ENCODE assay signal across 9 cellular contexts in genomic region chr13:33745370-33746324, GRCh38.
DNase-seq lines count a peak whose midpoint lies in the region; ATAC-seq, FAIRE-seq and TF ChIP-seq lines count a peak whose summit lies in the region.
"Had no signal": no experiment of that assay in that cellular context is flagged by ENCODE, and none has a peak within 500 bp of the region (broad histone marks: within the 10 kb centered on the region; RNA-seq: fewer than 3 reads in every experiment).

No MANE protein-coding gene starts in this region.

- H3K4me1 ChIP-seq in keratinocyte (ENCODE audit: control insufficient read depth, extremely low read depth, insufficient read depth, low read length): peaks cover 5% of the 10 kb centered on the region

- FAIRE-seq in keratinocyte (lab: Jason Lieb, UNC): no peak

- H3K27ac ChIP-seq in keratinocyte (ENCODE audit: control insufficient read depth, insufficient read depth, low read length) (no peak overlapping the region), brain microvascular endothelial cell (no peak overlapping the region)

- no peaks in the 10 kb centered on the region for H3K9me3 ChIP-seq in keratinocyte (ENCODE audit: control insufficient read depth, low read depth, low read length)

- H3K4me2 ChIP-seq in keratinocyte (ENCODE audit: control insufficient read depth, extremely low read depth, insufficient read depth, low read depth, low read length): no peak overlapping the region

- H3K4me3 ChIP-seq in keratinocyte (ENCODE audit: control insufficient read depth in 2 of 3, extremely low read depth in 1 of 3, insufficient read depth in 2 of 3, low read depth in 1 of 3, low read length in 3 of 3): no peak overlapping the region
- H3K4me3 ChIP-seq in brain microvascular endothelial cell (ENCODE audit: low read depth, low read length): no peak overlapping the region

- no peaks in the 10 kb centered on the region for H3K79me2 ChIP-seq in keratinocyte (ENCODE audit: control insufficient read depth, insufficient read depth, low read length)

- no peak for TF ChIP-seq CTCF in keratinocyte (optimal IDR thresholded peaks at IDR 0.05 in 1 of 3, IDR thresholded peaks at IDR 0.05 in 1 of 3, conservative IDR thresholded peaks at IDR 0.05 in 1 of 3; ENCODE audit: extremely low read depth in 1 of 3, insufficient read depth in 2 of 3, low read length in 3 of 3)
- no peak for TF ChIP-seq CTCF in brain microvascular endothelial cell (IDR thresholded peaks at IDR 0.05; ENCODE audit: low read depth, low read length, missing control alignments)

- DNase-seq in NCI-H1105 treated with DMSO at 0.1 percent for 48 hours (lab: John Stamatoyannopoulos, UW) (peak; percentile 92), keratinocyte (ENCODE audit: low read depth, low spot score) (no peak), brain microvascular endothelial cell (no peak), AG08396 (ENCODE audit: low spot score) (no peak), LoVo (ENCODE audit: low spot score) (no peak)
- DNase-seq: kidney glomerular epithelial cell had no signal

- no peaks in the 10 kb centered on the region for H3K9me1 ChIP-seq in keratinocyte (ENCODE audit: control insufficient read depth, extremely low read depth, insufficient read depth, low read length)

- no peaks in the 10 kb centered on the region for H3K36me3 ChIP-seq in keratinocyte (ENCODE audit: control insufficient read depth in 2 of 2, extremely low read depth in 1 of 2, insufficient read depth in 2 of 2, low read length in 2 of 2)
- no peaks in the 10 kb centered on the region for H3K36me3 ChIP-seq in brain microvascular endothelial cell (replicated peaks)

- H4K20me1 ChIP-seq in keratinocyte (ENCODE audit: control insufficient read depth, extremely low read depth, insufficient read depth, low read length): no peaks in the 10 kb centered on the region

- H2AFZ ChIP-seq in keratinocyte (ENCODE audit: control insufficient read depth, low read length): peak overlapping the region; percentile 71

- H3K9ac ChIP-seq in keratinocyte (ENCODE audit: control insufficient read depth, extremely low read depth, insufficient read depth, low read length): no peak overlapping the region

- dilution Hi-C loops in keratinocyte (cut with MboI; ENCODE audit: extremely low pct_ligation_motif_present, low sequenced_read_pairs): no loop called here

- H3K27me3 ChIP-seq in keratinocyte (ENCODE audit: control insufficient read depth, extremely low read depth, insufficient read depth, low read length) (no peaks in the 10 kb centered on the region), brain microvascular endothelial cell (replicated peaks) (no peaks in the 10 kb centered on the region)

- in situ Hi-C loops in brain microvascular endothelial cell (cut with HindIII; ENCODE audit: low pct_ligation_motif_present, low sequenced_read_pairs): no loop called here

- ATAC-seq in GM18867 (IDR thresholded peaks at IDR 0.05; ENCODE audit: unreplicated experiment) (peak; percentile 74), HG02678 (IDR thresholded peaks at IDR 0.05; ENCODE audit: unreplicated experiment) (peak; percentile 68), HG02973 (IDR thresholded peaks at IDR 0.05; ENCODE audit: unreplicated experiment) (no peak)
